16 cellular contexts compared by ENCODE assay signal in genomic region chr1:201457508-201457960, GRCh38. TPM values are rescaled to one million over a fixed set of nuclear protein-coding genes. Genes with fewer than 3 reads are reported as not detected.
DNase-seq lines count a peak whose midpoint lies in the region; ATAC-seq, FAIRE-seq and TF ChIP-seq lines count a peak whose summit lies in the region.
"Had no signal": no experiment of that assay in that cellular context is flagged by ENCODE, and none has a peak within 500 bp of the region (broad histone marks: within the 10 kb centered on the region; RNA-seq: fewer than 3 reads in every experiment).

No MANE protein-coding gene starts in this region.

- no peak for TF ChIP-seq POLR2A in GM18505 (IDR thresholded peaks at IDR 0.05; ENCODE audit: borderline replicate concordance, extremely low read depth, insufficient read depth, insufficient read length)

- intact Hi-C loops in A673 (cut with micrococcal nuclease; ENCODE audit: unreplicated experiment) = no loop called here
- intact Hi-C loops in PC-3 (cut with micrococcal nuclease) = no loop called here

- DNase-seq in A673 (ENCODE audit: low spot score) (peak; percentile 96), PC-3 (no peak), choroid plexus epithelial cell (ENCODE audit: low read depth) (peak; percentile 37), osteoblast (ENCODE audit: insufficient read length, low spot score, missing footprints) (no peak), superior temporal gyrus (ENCODE audit: extremely low spot score) (no peak), urothelium cell line (ENCODE audit: low spot score) (no peak)
- no peak for DNase-seq in stimulated activated naive CD4-positive, alpha-beta T cell (lab: John Stamatoyannopoulos, UW)
- DNase-seq: activated CD4-positive, CD25-positive, alpha-beta regulatory T cell; activated T-cell treated with anti-CD3 and anti-CD28 coated beads, Interleukin-2, amount 50 U/mL, for 48 hours; AML-193; MM.1S; RPMI8226; stimulated activated CD4-positive, alpha-beta T cell treated with anti-CD3 and anti-CD28 coated beads, Interleukin-4, amount 100 ng/mL, for 24 hours had no signal

- BruUV-seq in A673 (replicated peaks; lab: Mats Ljungman, UMichigan) (no TSS peak), PC-3 (replicated peaks; lab: Mats Ljungman, UMichigan) (no TSS peak)

- ATAC-seq in PC-3 = no peak
- ATAC-seq in GM18505 (IDR thresholded peaks at IDR 0.05; ENCODE audit: unreplicated experiment) = no peak

- H4K20me1 ChIP-seq in PC-3 (ENCODE audit: low read length) (no peaks in the 10 kb centered on the region), osteoblast (ENCODE audit: insufficient read depth, low read length) (no peaks in the 10 kb centered on the region)

- H2AFZ ChIP-seq in PC-3 (ENCODE audit: low read length) (no peak overlapping the region), osteoblast (ENCODE audit: low read length) (peak overlapping the region; percentile 19)

- H3K9me2 ChIP-seq in PC-3 (replicated peaks; ENCODE audit: low read length) = no peaks in the 10 kb centered on the region

- CTCF ChIA-PET in A673 (lab: Charles Lee) = interaction anchor here (0.7 to 1.6 kb wide), 4 partner anchors 10 to 24 kb away, joined by 3 to 11 read pairs (median 5); partner anchors contain the start of gene PHLDA3
- CTCF ChIA-PET in PC-3 (lab: Charles Lee) = interaction anchor here (0.7 kb wide), 1 partner anchor 9 kb away, joined by 3 read pairs; no protein-coding TSS in a partner anchor

- peak overlapping the region; percentile 5 for H3K9ac ChIP-seq in PC-3 (ENCODE audit: low read length)

- H3F3A ChIP-seq in PC-3 (ENCODE audit: low read length, unreplicated experiment) = peaks cover 13% of the 10 kb centered on the region

- H3K9me3 ChIP-seq in A673 (ENCODE audit: low read depth, low read length, poor library complexity, severe bottlenecking) (no peaks in the 10 kb centered on the region), PC-3 (ENCODE audit: low read length) (no peaks in the 10 kb centered on the region), osteoblast (ENCODE audit: low read depth, low read length) (no peaks in the 10 kb centered on the region)
- H3K9me3 ChIP-seq: ovary had no signal

- TF ChIP-seq CTCF in A673 (conservative IDR thresholded peaks at IDR 0.05; ENCODE audit: low read depth, low read length) = no peak
- TF ChIP-seq CTCF in PC-3 (conservative IDR thresholded peaks at IDR 0.05; ENCODE audit: low read depth, low read length) = no peak
- no peak for TF ChIP-seq CTCF in choroid plexus epithelial cell (conservative IDR thresholded peaks at IDR 0.05; ENCODE audit: low read depth, low read length)
- TF ChIP-seq CTCF in osteoblast (IDR thresholded peaks at IDR 0.05; ENCODE audit: extremely low read depth, low read depth, low read length) = no peak

- POLR2A ChIA-PET in A673 (lab: Charles Lee; ENCODE audit: low non-redundant PET) = interaction anchor here (0.5 to 0.7 kb wide), 2 partner anchors 407 to 1070 kb away, joined by 4 read pairs; no protein-coding TSS in a partner anchor
- POLR2A ChIA-PET in PC-3 (lab: Charles Lee; ENCODE audit: unreplicated experiment) = no interaction called here

- H3K4me3 ChIP-seq in A673 (ENCODE audit: low read depth, low read length, poor library complexity, severe bottlenecking) = no peak overlapping the region
- H3K4me3 ChIP-seq in PC-3 (ENCODE audit: low read length) = no peak overlapping the region
- H3K4me3 ChIP-seq in choroid plexus epithelial cell (ENCODE audit: low read depth, low read length) = no peak overlapping the region
- H3K4me3 ChIP-seq in osteoblast (ENCODE audit: insufficient read depth, low read length) = peak overlapping the region; percentile 25
- H3K4me3 ChIP-seq: ovary had no signal

- H3K79me2 ChIP-seq in PC-3 (ENCODE audit: low read length) = no peaks in the 10 kb centered on the region
- H3K79me2 ChIP-seq in osteoblast (ENCODE audit: insufficient read depth, low read length) = no peaks in the 10 kb centered on the region

- H3K27ac ChIP-seq in A673 (ENCODE audit: low read depth, low read length, poor library complexity, severe bottlenecking) (peak overlapping the region; percentile 65), PC-3 (ENCODE audit: low read length) (peak overlapping the region; percentile 81), osteoblast (ENCODE audit: low read depth, low read length) (peak overlapping the region; percentile 100)
- H3K27ac ChIP-seq: ovary had no signal

- no peak for FAIRE-seq in urothelium cell line (lab: Jason Lieb, UNC)
- FAIRE-seq: bronchial epithelial cell had no signal

- H3K27me3 ChIP-seq in A673 (replicated peaks; ENCODE audit: insufficient read depth, low read depth, low read length, poor library complexity) (no peaks in the 10 kb centered on the region), PC-3 (ENCODE audit: low read length) (no peaks in the 10 kb centered on the region), osteoblast (ENCODE audit: insufficient read depth, low read length) (no peaks in the 10 kb centered on the region)
- H3K27me3 ChIP-seq: ovary had no signal

- H3K36me3 ChIP-seq in A673 (ENCODE audit: insufficient read depth, low read length, poor library complexity, severe bottlenecking) = no peaks in the 10 kb centered on the region
- H3K36me3 ChIP-seq in PC-3 (ENCODE audit: low read depth, low read length) = no peaks in the 10 kb centered on the region
- no peaks in the 10 kb centered on the region for H3K36me3 ChIP-seq in osteoblast (ENCODE audit: insufficient read depth, low read length)
- H3K36me3 ChIP-seq: ovary had no signal

- H3K4me2 ChIP-seq in PC-3 (ENCODE audit: low read length) (peak overlapping the region; percentile 43), osteoblast (ENCODE audit: insufficient read depth, low read length) (peak overlapping the region; percentile 88)

- peaks cover 49% of the 10 kb centered on the region for H3K4me1 ChIP-seq in A673 (ENCODE audit: insufficient read depth, low read length, poor library complexity, severe bottlenecking)
- H3K4me1 ChIP-seq in PC-3 (ENCODE audit: insufficient read depth, low read length) = peaks cover 62% of the 10 kb centered on the region
- H3K4me1 ChIP-seq in osteoblast (ENCODE audit: insufficient read depth, low read length) = peaks cover 78% of the 10 kb centered on the region

RNA-seq across cellular contexts. Expression of gene PHLDA3, which starts 11.5 kb away (rescaled TPM):
- total RNA-seq in A673 (2021) (23.9 and 24.1 TPM in 2 replicates), PC-3 (2014; rRNA removed) (216 and 349 TPM in 2 replicates), osteoblast (116 and 134 TPM in 2 replicates)

RNA-seq across cellular contexts. Expression of gene TNNI1, which starts 36.0 kb away (rescaled TPM):
- total RNA-seq in A673 (2021) (not detected in 2 replicates), PC-3 (2014; rRNA removed) (not detected in 2 replicates), osteoblast (not detected in 2 replicates)
- total RNA-seq: bronchial epithelial cell had no signal

RNA-seq across cellular contexts. Expression of gene CSRP1, which starts 49.4 kb away (rescaled TPM):
- 402 and 517 TPM in 2 replicates for total RNA-seq in A673 (2021)
- 147 and 189 TPM in 2 replicates for total RNA-seq in PC-3 (2014; rRNA removed)
- 389 and 480 TPM in 2 replicates for total RNA-seq in osteoblast

RNA-seq across cellular contexts. Expression of gene LAD1, which starts 58.4 kb away (rescaled TPM):
- not detected in 2 replicates for total RNA-seq in A673 (2021)
- total RNA-seq in PC-3 (2014; rRNA removed) = 310 and 381 TPM in 2 replicates
- not detected in 2 replicates for total RNA-seq in osteoblast

Comparison
In these comparisons a context has a peak if more than half of its experiments do, and no peak if none do; other contexts are left out.
1. DNase-seq: peak in A673 (single experiment) and choroid plexus epithelial cell (single experiment); none in PC-3 (single experiment), osteoblast (single experiment), stimulated activated naive CD4-positive, alpha-beta T cell (0 of 6), superior temporal gyrus (single experiment) and urothelium cell line (single experiment).
2. Peak in every context shown above with its lines, with median percentiles within 50 percentile points of each other: H3K27ac ChIP-seq.